In the genomic region with DNA sequence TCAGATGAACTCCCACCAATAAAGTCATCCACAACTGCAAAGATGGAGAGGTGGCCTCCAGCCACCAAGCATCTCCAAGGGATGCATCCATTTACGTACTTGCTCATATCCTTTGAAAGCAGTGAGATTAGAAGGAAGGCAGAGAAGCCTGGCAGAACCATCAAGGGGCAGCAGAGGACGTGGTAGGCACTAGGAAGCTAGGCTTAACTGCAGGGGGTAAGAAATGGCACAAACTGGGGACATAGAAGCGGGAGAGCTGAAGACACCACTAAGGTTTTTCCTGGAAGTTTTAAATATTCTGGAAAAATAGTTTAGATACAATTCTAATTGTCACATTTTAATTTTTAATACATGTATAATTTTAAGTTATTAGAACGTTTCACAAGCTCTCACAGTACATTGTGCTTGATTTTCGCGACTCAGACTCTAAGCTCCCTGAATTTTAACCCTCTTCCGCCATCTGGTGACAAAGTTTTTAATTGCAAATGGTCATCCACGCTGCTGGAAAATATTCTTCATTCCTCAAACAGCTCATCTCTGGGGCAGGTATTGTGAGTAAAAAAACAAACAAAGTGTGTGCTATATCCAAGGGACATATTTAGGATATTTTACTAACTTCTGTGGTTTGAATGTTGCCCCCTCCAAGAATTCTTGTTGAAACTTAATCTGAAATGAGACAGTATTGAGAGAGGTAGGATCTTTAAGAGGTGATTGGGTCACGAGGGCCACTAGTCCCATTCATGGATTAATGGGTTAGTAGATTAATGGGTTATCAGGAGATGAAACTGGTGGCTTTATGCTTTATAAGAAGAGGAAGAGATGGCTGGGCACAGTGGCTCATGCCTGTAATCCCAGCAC, we compare ENCODE assay signal across 1 cellular context.
TF ChIP-seq lines count a peak whose summit lies in the region.

No MANE protein-coding gene starts in this region.

TF ChIP-seq in H1, 55 proteins besides CTCF, POLR2A, EP300 and RAD21:
- TF ChIP-seq NRF1 (IDR thresholded peaks at IDR 0.05; ENCODE audit: low read depth, low read length) (no peak), NANOG (IDR thresholded peaks at IDR 0.05; ENCODE audit: insufficient read depth, low read depth, low read length, poor library complexity, severe bottlenecking) (no peak), SRF (IDR thresholded peaks at IDR 0.05; ENCODE audit: low read depth, low read length) (no peak), CHD1 (IDR thresholded peaks at IDR 0.05; ENCODE audit: low read depth, low read length) (no peak), MAFK (IDR thresholded peaks at IDR 0.05; ENCODE audit: low read depth, low read length) (no peak), SP4 (IDR thresholded peaks at IDR 0.05; ENCODE audit: low read length) (no peak), EZH2 (IDR thresholded peaks at IDR 0.05; ENCODE audit: low read depth, low read length, severe bottlenecking) (no peak), JUN (IDR thresholded peaks at IDR 0.05; ENCODE audit: low read depth, low read length) (no peak), HDAC2 (IDR thresholded peaks at IDR 0.05; ENCODE audit: borderline replicate concordance in 1 of 2, low read depth in 2 of 2, low read length in 2 of 2) (no peak), ZNF274 (IDR thresholded peaks at IDR 0.05; ENCODE audit: borderline replicate concordance, extremely low read depth, low read length) (no peak)
- TF ChIP-seq, protein P1, sequence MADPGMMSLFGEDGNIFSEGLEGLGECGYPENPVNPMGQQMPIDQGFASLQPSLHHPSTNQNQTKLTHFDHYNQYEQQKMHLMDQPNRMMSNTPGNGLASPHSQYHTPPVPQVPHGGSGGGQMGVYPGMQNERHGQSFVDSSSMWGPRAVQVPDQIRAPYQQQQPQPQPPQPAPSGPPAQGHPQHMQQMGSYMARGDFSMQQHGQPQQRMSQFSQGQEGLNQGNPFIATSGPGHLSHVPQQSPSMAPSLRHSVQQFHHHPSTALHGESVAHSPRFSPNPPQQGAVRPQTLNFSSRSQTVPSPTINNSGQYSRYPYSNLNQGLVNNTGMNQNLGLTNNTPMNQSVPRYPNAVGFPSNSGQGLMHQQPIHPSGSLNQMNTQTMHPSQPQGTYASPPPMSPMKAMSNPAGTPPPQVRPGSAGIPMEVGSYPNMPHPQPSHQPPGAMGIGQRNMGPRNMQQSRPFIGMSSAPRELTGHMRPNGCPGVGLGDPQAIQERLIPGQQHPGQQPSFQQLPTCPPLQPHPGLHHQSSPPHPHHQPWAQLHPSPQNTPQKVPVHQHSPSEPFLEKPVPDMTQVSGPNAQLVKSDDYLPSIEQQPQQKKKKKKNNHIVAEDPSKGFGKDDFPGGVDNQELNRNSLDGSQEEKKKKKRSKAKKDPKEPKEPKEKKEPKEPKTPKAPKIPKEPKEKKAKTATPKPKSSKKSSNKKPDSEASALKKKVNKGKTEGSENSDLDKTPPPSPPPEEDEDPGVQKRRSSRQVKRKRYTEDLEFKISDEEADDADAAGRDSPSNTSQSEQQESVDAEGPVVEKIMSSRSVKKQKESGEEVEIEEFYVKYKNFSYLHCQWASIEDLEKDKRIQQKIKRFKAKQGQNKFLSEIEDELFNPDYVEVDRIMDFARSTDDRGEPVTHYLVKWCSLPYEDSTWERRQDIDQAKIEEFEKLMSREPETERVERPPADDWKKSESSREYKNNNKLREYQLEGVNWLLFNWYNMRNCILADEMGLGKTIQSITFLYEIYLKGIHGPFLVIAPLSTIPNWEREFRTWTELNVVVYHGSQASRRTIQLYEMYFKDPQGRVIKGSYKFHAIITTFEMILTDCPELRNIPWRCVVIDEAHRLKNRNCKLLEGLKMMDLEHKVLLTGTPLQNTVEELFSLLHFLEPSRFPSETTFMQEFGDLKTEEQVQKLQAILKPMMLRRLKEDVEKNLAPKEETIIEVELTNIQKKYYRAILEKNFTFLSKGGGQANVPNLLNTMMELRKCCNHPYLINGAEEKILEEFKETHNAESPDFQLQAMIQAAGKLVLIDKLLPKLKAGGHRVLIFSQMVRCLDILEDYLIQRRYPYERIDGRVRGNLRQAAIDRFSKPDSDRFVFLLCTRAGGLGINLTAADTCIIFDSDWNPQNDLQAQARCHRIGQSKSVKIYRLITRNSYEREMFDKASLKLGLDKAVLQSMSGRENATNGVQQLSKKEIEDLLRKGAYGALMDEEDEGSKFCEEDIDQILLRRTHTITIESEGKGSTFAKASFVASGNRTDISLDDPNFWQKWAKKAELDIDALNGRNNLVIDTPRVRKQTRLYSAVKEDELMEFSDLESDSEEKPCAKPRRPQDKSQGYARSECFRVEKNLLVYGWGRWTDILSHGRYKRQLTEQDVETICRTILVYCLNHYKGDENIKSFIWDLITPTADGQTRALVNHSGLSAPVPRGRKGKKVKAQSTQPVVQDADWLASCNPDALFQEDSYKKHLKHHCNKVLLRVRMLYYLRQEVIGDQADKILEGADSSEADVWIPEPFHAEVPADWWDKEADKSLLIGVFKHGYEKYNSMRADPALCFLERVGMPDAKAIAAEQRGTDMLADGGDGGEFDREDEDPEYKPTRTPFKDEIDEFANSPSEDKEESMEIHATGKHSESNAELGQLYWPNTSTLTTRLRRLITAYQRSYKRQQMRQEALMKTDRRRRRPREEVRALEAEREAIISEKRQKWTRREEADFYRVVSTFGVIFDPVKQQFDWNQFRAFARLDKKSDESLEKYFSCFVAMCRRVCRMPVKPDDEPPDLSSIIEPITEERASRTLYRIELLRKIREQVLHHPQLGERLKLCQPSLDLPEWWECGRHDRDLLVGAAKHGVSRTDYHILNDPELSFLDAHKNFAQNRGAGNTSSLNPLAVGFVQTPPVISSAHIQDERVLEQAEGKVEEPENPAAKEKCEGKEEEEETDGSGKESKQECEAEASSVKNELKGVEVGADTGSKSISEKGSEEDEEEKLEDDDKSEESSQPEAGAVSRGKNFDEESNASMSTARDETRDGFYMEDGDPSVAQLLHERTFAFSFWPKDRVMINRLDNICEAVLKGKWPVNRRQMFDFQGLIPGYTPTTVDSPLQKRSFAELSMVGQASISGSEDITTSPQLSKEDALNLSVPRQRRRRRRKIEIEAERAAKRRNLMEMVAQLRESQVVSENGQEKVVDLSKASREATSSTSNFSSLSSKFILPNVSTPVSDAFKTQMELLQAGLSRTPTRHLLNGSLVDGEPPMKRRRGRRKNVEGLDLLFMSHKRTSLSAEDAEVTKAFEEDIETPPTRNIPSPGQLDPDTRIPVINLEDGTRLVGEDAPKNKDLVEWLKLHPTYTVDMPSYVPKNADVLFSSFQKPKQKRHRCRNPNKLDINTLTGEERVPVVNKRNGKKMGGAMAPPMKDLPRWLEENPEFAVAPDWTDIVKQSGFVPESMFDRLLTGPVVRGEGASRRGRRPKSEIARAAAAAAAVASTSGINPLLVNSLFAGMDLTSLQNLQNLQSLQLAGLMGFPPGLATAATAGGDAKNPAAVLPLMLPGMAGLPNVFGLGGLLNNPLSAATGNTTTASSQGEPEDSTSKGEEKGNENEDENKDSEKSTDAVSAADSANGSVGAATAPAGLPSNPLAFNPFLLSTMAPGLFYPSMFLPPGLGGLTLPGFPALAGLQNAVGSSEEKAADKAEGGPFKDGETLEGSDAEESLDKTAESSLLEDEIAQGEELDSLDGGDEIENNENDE (IDR thresholded peaks at IDR 0.05; ENCODE audit: insufficient replicate concordance, low read length): no peak
TF ChIP-seq in H1: peak in this region for 0.
